In genomic region chr6:157429248-157429647, GRCh38 we compare ENCODE assay signal across 19 cellular contexts. TPM values are rescaled to one million over a fixed set of nuclear protein-coding genes. Genes with fewer than 3 reads are reported as not detected.
DNase-seq lines count a peak whose midpoint lies in the region; ATAC-seq and TF ChIP-seq lines count a peak whose summit lies in the region.
"Had no signal": no experiment of that assay in that cellular context is flagged by ENCODE, and none has a peak within 500 bp of the region (broad histone marks: within the 10 kb centered on the region; RNA-seq: fewer than 3 reads in every experiment).

No MANE protein-coding gene starts in this region.

- peak; percentile 40 for ATAC-seq in PC-3
- no peak for ATAC-seq in HG03460 (IDR thresholded peaks at IDR 0.05; ENCODE audit: unreplicated experiment)
- ATAC-seq: gastroesophageal sphincter had no signal

- peak overlapping the region; percentile 83 for H3K4me2 ChIP-seq in PC-3 (ENCODE audit: low read length)
- peak overlapping the region; percentile 67 for H3K4me2 ChIP-seq in hepatocyte

- no TSS peak for BruUV-seq in PC-3 (replicated peaks; lab: Mats Ljungman, UMichigan)

- no peak overlapping the region for H3K9ac ChIP-seq in PC-3 (ENCODE audit: low read length)

- DNase-seq in activated naive CD4-positive, alpha-beta T cell treated with anti-CD3 and anti-CD28 coated beads for 36 hours, result no peak
- no peak for DNase-seq in activated naive CD4-positive, alpha-beta T cell treated with Interleukin-2 at 50 U/mL for 16 hours
- peak; percentile 22 for DNase-seq in PC-3
- DNase-seq in hepatocyte (ENCODE audit: low spot score), result no peak
- DNase-seq in NCI-H2196 (lab: John Stamatoyannopoulos, UW; ENCODE audit: unreplicated experiment), result no peak
- DNase-seq in spleen, result no peak
- DNase-seq: NCI-H1048, NCI-H1694 treated with DMSO at 0.1 percent for 48 hours, NCI-H2171 treated with DMSO at 0.1 percent for 48 hours, NCI-H526, Peyer's patch, testis had no signal

- CTCF ChIA-PET in activated naive CD4-positive, alpha-beta T cell treated with anti-CD3 and anti-CD28 coated beads for 36 hours (lab: Charles Lee), result interaction anchor here (0.6 kb wide), 1 partner anchor 14 kb away, joined by 3 read pairs; no protein-coding TSS in a partner anchor
- CTCF ChIA-PET in PC-3 (lab: Charles Lee), result interaction anchor here (0.5 kb wide), 1 partner anchor 82 kb away, joined by 3 read pairs; no protein-coding TSS in a partner anchor

- no peaks in the 10 kb centered on the region for H3F3A ChIP-seq in PC-3 (ENCODE audit: low read length, unreplicated experiment)

- H3K36me3 Mint-ChIP-seq in activated naive CD4-positive, alpha-beta T cell treated with anti-CD3 and anti-CD28 coated beads for 36 hours (ENCODE audit: low read depth), result no peaks in the 10 kb centered on the region
- no peaks in the 10 kb centered on the region for H3K36me3 Mint-ChIP-seq in stimulated activated naive CD8-positive, alpha-beta T cell treated with anti-CD3 and anti-CD28 coated beads, Interleukin-15, Interleukin-2, amounts not matched to agents 100 ng/mL and 50 ng/mL, for 24 hours (ENCODE audit: low read depth)

- H3K9me2 ChIP-seq in PC-3 (replicated peaks; ENCODE audit: low read length), result no peaks in the 10 kb centered on the region
- H3K9me2 ChIP-seq in hepatocyte (replicated peaks; ENCODE audit: insufficient read depth), result no peaks in the 10 kb centered on the region

- H4K20me1 ChIP-seq in PC-3 (ENCODE audit: low read length) (no peaks in the 10 kb centered on the region), hepatocyte (ENCODE audit: insufficient read depth, poor library complexity, severe bottlenecking) (no peaks in the 10 kb centered on the region)

- H3K4me3 ChIP-seq in PC-3 (ENCODE audit: low read length), result peak overlapping the region; percentile 35; the same call in 1 of the 2 replicates
- H3K4me3 ChIP-seq in hepatocyte, result no peak overlapping the region
- no peak overlapping the region for H3K4me3 ChIP-seq in spleen
- H3K4me3 ChIP-seq: gastroesophageal sphincter, HAP-1, Peyer's patch, testis, vagina had no signal

- no peaks in the 10 kb centered on the region for H3K36me3 ChIP-seq in PC-3 (ENCODE audit: low read depth, low read length)
- H3K36me3 ChIP-seq in hepatocyte (replicated peaks; ENCODE audit: insufficient read depth, low read depth), result no peaks in the 10 kb centered on the region
- no peaks in the 10 kb centered on the region for H3K36me3 ChIP-seq in spleen
- H3K36me3 ChIP-seq: gastroesophageal sphincter, HAP-1, Peyer's patch, vagina had no signal

- H3K9me3 ChIP-seq in PC-3 (ENCODE audit: low read length) (no peaks in the 10 kb centered on the region), hepatocyte (ENCODE audit: low read depth) (no peaks in the 10 kb centered on the region), spleen (no peaks in the 10 kb centered on the region)
- H3K9me3 ChIP-seq: gastroesophageal sphincter, HAP-1, Peyer's patch, testis, vagina had no signal

- TF ChIP-seq POLR2A in spleen (IDR thresholded peaks at IDR 0.05), result no peak

- H3K27ac ChIP-seq in PC-3 (ENCODE audit: low read length) (peak overlapping the region; percentile 74), hepatocyte (peak overlapping the region; percentile 82), spleen (no peak overlapping the region)
- H3K27ac ChIP-seq: C4-2B, gastroesophageal sphincter, Peyer's patch, testis, vagina had no signal

- intact Hi-C loops in activated naive CD4-positive, alpha-beta T cell treated with anti-CD3 and anti-CD28 coated beads for 36 hours (cut with micrococcal nuclease), result loop anchor here (1.0 to 5.0 kb wide), 7 partner anchors 32 to 1220 kb away; partner anchors contain the start of gene ZDHHC14
- intact Hi-C loops in PC-3 (cut with micrococcal nuclease) (loop anchor here (2.0 to 5.0 kb wide), 4 partner anchors 47 to 184 kb away; partner anchors contain the start of genes TMEM242 and ZDHHC14), spleen (cut with DNase I; ENCODE audit: low total_unique reads) (no loop called here)

- no peak for TF ChIP-seq CTCF in PC-3 (conservative IDR thresholded peaks at IDR 0.05; ENCODE audit: low read depth, low read length)
- no peak for TF ChIP-seq CTCF in hepatocyte (IDR thresholded peaks at IDR 0.05; ENCODE audit: poor library complexity)
- TF ChIP-seq CTCF in spleen (IDR thresholded peaks at IDR 0.05 in 8 of 11, conservative IDR thresholded peaks at IDR 0.05 in 3 of 11), result no peak

- peak overlapping the region; percentile 14 for H3K4me3 Mint-ChIP-seq in activated naive CD4-positive, alpha-beta T cell treated with anti-CD3 and anti-CD28 coated beads for 36 hours
- H3K4me3 Mint-ChIP-seq in stimulated activated naive CD8-positive, alpha-beta T cell treated with anti-CD3 and anti-CD28 coated beads, Interleukin-15, Interleukin-2, amounts not matched to agents 100 ng/mL and 50 ng/mL, for 24 hours, result peak overlapping the region; percentile 52
- H3K4me3 Mint-ChIP-seq: dendritic cell treated with granulocyte-macrophage colony-stimulating factor and Interleukin-4, amounts not matched to agents 40 ng/mL and 50 ng/mL, for 4 days had no signal

- H3K4me1 Mint-ChIP-seq in activated naive CD4-positive, alpha-beta T cell treated with anti-CD3 and anti-CD28 coated beads for 36 hours (ENCODE audit: low read depth), result peaks cover 43% of the 10 kb centered on the region
- H3K4me1 Mint-ChIP-seq in stimulated activated naive CD8-positive, alpha-beta T cell treated with anti-CD3 and anti-CD28 coated beads, Interleukin-15, Interleukin-2, amounts not matched to agents 100 ng/mL and 50 ng/mL, for 24 hours (ENCODE audit: low read depth), result peaks cover 44% of the 10 kb centered on the region

- H3K27ac Mint-ChIP-seq in activated naive CD4-positive, alpha-beta T cell treated with anti-CD3 and anti-CD28 coated beads for 36 hours, result peak overlapping the region; percentile 90
- peak overlapping the region; percentile 82 for H3K27ac Mint-ChIP-seq in stimulated activated naive CD8-positive, alpha-beta T cell treated with anti-CD3 and anti-CD28 coated beads, Interleukin-15, Interleukin-2, amounts not matched to agents 100 ng/mL and 50 ng/mL, for 24 hours
- H3K27ac Mint-ChIP-seq: dendritic cell treated with granulocyte-macrophage colony-stimulating factor and Interleukin-4, amounts not matched to agents 40 ng/mL and 50 ng/mL, for 4 days had no signal

- H3K9me3 Mint-ChIP-seq in activated naive CD4-positive, alpha-beta T cell treated with anti-CD3 and anti-CD28 coated beads for 36 hours, result no peaks in the 10 kb centered on the region
- no peaks in the 10 kb centered on the region for H3K9me3 Mint-ChIP-seq in stimulated activated naive CD8-positive, alpha-beta T cell treated with anti-CD3 and anti-CD28 coated beads, Interleukin-15, Interleukin-2, amounts not matched to agents 100 ng/mL and 50 ng/mL, for 24 hours
- H3K9me3 Mint-ChIP-seq: dendritic cell treated with granulocyte-macrophage colony-stimulating factor and Interleukin-4, amounts not matched to agents 40 ng/mL and 50 ng/mL, for 4 days had no signal

- H3K4me1 ChIP-seq in PC-3 (ENCODE audit: insufficient read depth, low read length), result peaks cover 46% of the 10 kb centered on the region
- H3K4me1 ChIP-seq in hepatocyte (ENCODE audit: insufficient read depth), result peaks cover 24% of the 10 kb centered on the region
- peaks cover 0 to 15% (median 0%) of the 10 kb centered on the region in 6 donors for H3K4me1 ChIP-seq in spleen
- H3K4me1 ChIP-seq: gastroesophageal sphincter, Peyer's patch had no signal

- H2AFZ ChIP-seq in PC-3 (ENCODE audit: low read length), result no peak overlapping the region
- H2AFZ ChIP-seq in hepatocyte, result no peak overlapping the region

- H3K27me3 ChIP-seq in PC-3 (ENCODE audit: low read length), result no peaks in the 10 kb centered on the region
- no peaks in the 10 kb centered on the region for H3K27me3 ChIP-seq in hepatocyte
- H3K27me3 ChIP-seq in spleen (replicated peaks in 1 of 7), result no peaks in the 10 kb centered on the region
- H3K27me3 ChIP-seq: gastroesophageal sphincter, Peyer's patch, testis, vagina had no signal

- H3K27me3 Mint-ChIP-seq in activated naive CD4-positive, alpha-beta T cell treated with anti-CD3 and anti-CD28 coated beads for 36 hours (ENCODE audit: low read depth), result no peaks in the 10 kb centered on the region
- peaks cover 7% of the 10 kb centered on the region for H3K27me3 Mint-ChIP-seq in stimulated activated naive CD8-positive, alpha-beta T cell treated with anti-CD3 and anti-CD28 coated beads, Interleukin-15, Interleukin-2, amounts not matched to agents 100 ng/mL and 50 ng/mL, for 24 hours
- H3K27me3 Mint-ChIP-seq: dendritic cell treated with granulocyte-macrophage colony-stimulating factor and Interleukin-4, amounts not matched to agents 40 ng/mL and 50 ng/mL, for 4 days had no signal

- POLR2A ChIA-PET in PC-3 (lab: Charles Lee; ENCODE audit: unreplicated experiment), result interaction anchor here (0.6 kb wide), 1 partner anchor 23 kb away, joined by 4 read pairs; no protein-coding TSS in a partner anchor

- H3K79me2 ChIP-seq in PC-3 (ENCODE audit: low read length), result no peaks in the 10 kb centered on the region
- peaks cover 55% of the 10 kb centered on the region for H3K79me2 ChIP-seq in hepatocyte

- 73% methylated on average over 1 of the region's 1 CpG for whole genome bisulfite sequencing in hepatocyte (ENCODE audit: low lambda C conversion rate, missing lambda C conversion rate)
- WGBS in spleen, 5 donors, result 88 to 93% (median 91%) methylated on average over 1 of the region's 1 CpG

RNA-seq across cellular contexts. Expression of gene ZDHHC14, which starts 48.3 kb away (rescaled TPM):
- total RNA-seq in activated naive CD4-positive, alpha-beta T cell treated with anti-CD3 and anti-CD28 coated beads for 36 hours, result 1 to 10 TPM; 1.1 to 1.2 TPM
- 4.9 and 10.6 TPM in 2 replicates for total RNA-seq in PC-3 (2014; rRNA removed)
- 11.8 and 17.3 TPM in 2 replicates for total RNA-seq in hepatocyte
- 20.2 and 25.2 TPM in 2 replicates for polyA plus RNA-seq in hepatocyte
- total RNA-seq in spleen, result 10 to 100 TPM; 10.0 to 18.2 (median 15.8) TPM
- 10 to 100 TPM in 2 of 3 donors, 1 to 10 TPM in 1; 7.8 to 12.8 (median 10.7) TPM for polyA plus RNA-seq in spleen

Comparison
In these comparisons a context has a peak if more than half of its experiments do, and no peak if none do; other contexts are left out.
1. H3K27ac ChIP-seq: peak in PC-3 (single experiment) and hepatocyte (single experiment); none in spleen (0 of 8).